9 cellular contexts compared by ENCODE assay signal in genomic region chr14:71932229-71932951, GRCh38. TPM values are rescaled to one million over a fixed set of nuclear protein-coding genes. Genes with fewer than 3 reads are reported as not detected.
DNase-seq lines count a peak whose midpoint lies in the region; ATAC-seq, FAIRE-seq and TF ChIP-seq lines count a peak whose summit lies in the region.
"Had no signal": no experiment of that assay in that cellular context is flagged by ENCODE, and none has a peak within 500 bp of the region (broad histone marks: within the 10 kb centered on the region; RNA-seq: fewer than 3 reads in every experiment).

RGS6 (plus strand) TSS chr14:71932429.

- H3K27ac ChIP-seq in heart left ventricle (peak within 1 kb of the TSS in 11 of 12 donors; percentile 43 to 81 (median 70)), psoas muscle (no peak within 1 kb of the TSS)

- H3K27me3 Mint-ChIP-seq in IgD-negative memory B cell: peaks cover 34% of the 10 kb centered on the region
- peaks cover 57% of the 10 kb centered on the region for H3K27me3 Mint-ChIP-seq in activated T-cell treated with anti-CD3 and anti-CD28 coated beads, Interleukin-2, amount 50 U/mL, for 4 hours (ENCODE audit: low read depth)

- intact Hi-C loops in heart left ventricle (cut with DNase I): loop anchor here (2.0 to 10.0 kb wide), 13 partner anchors 40 to 492 kb away; no protein-coding TSS in a partner anchor
- intact Hi-C loops in psoas muscle (cut with DNase I): no loop called here

- DNase-seq in GM10248 (ENCODE audit: extremely low spot score): peak; percentile 58
- DNase-seq in activated T-cell treated with anti-CD3 and anti-CD28 coated beads, Interleukin-2, amount 50 U/mL, for 4 hours: no peak
- peak in 4 of 5 donors; percentile 27 to 63 (median 40) for DNase-seq in heart left ventricle
- peak in 1 of 2 donors; percentile 13 for DNase-seq in psoas muscle
- no peak for DNase-seq in H54 (ENCODE audit: insufficient read length, low spot score)

- H3K4me1 Mint-ChIP-seq in IgD-negative memory B cell: peaks cover 2 to 14% (median 11%) of the 10 kb centered on the region in 3 donors
- H3K4me1 Mint-ChIP-seq in activated T-cell treated with anti-CD3 and anti-CD28 coated beads, Interleukin-2, amount 50 U/mL, for 4 hours (ENCODE audit: low read depth): peaks cover 17% of the 10 kb centered on the region

- POLR2A ChIA-PET in GM10248 (lab: Yijun Ruan, JAX): interaction anchor here (0.5 kb wide), 1 partner anchor 1204 kb away, joined by 4 read pairs; no protein-coding TSS in a partner anchor

- H3K27me3 ChIP-seq in heart left ventricle (peaks cover 0 to 53% (median 4%) of the 10 kb centered on the region in 9 donors), psoas muscle (ENCODE audit: insufficient read depth in 3 of 3, low read length in 2 of 3) (peaks cover 0 to 40% (median 15%) of the 10 kb centered on the region in 3 donors)

- TF ChIP-seq CTCF in GM10248 (IDR thresholded peaks at IDR 0.05; ENCODE audit: control extremely low read depth, extremely low read depth, low read depth, missing control alignments) (peak; percentile 68), heart left ventricle (IDR thresholded peaks at IDR 0.05) (peak in 9 of 12 donors; percentile 5 to 57 (median 35)), psoas muscle (IDR thresholded peaks at IDR 0.05) (no peak)

- H3K27ac Mint-ChIP-seq in IgD-negative memory B cell: no peak within 1 kb of the TSS

- 0 to 2% (median 0%) methylated on average over 3 to 92 of the region's 92 CpGs for WGBS in heart left ventricle, 4 donors
- WGBS in psoas muscle, 3 donors: 1 to 2% (median 1%) methylated on average over 50 to 92 of the region's 92 CpGs

- no peak for FAIRE-seq in H54 (lab: Jason Lieb, UNC)

- H3K9me3 ChIP-seq in heart left ventricle: peaks cover 0 to 4% (median 0%) of the 10 kb centered on the region in 12 donors
- no peaks in the 10 kb centered on the region for H3K9me3 ChIP-seq in psoas muscle

- no peaks in the 10 kb centered on the region for H3K36me3 Mint-ChIP-seq in IgD-negative memory B cell
- H3K36me3 Mint-ChIP-seq in activated T-cell treated with anti-CD3 and anti-CD28 coated beads, Interleukin-2, amount 50 U/mL, for 4 hours (ENCODE audit: insufficient read depth): no peaks in the 10 kb centered on the region

- TF ChIP-seq POLR2A in heart left ventricle (IDR thresholded peaks at IDR 0.05) (no peak), H54 (IDR thresholded peaks at IDR 0.05; ENCODE audit: low read depth, low read length) (no peak)

- CTCF ChIA-PET in GM10248 (lab: Yijun Ruan, JAX): interaction anchor here (1.0 to 2.0 kb wide), 4 partner anchors 9 to 489 kb away, joined by 3 to 9 read pairs (median 5); no protein-coding TSS in a partner anchor

- peak; percentile 49 to 68 for ATAC-seq in activated T-cell treated with anti-CD3 and anti-CD28 coated beads, Interleukin-2, amount 50 U/mL, for 4 hours
- peak; percentile 39 to 93 (median 81) for ATAC-seq in heart left ventricle
- no peak for ATAC-seq in psoas muscle
- no peak for ATAC-seq in HG03521 (IDR thresholded peaks at IDR 0.05; ENCODE audit: unreplicated experiment)

- no peaks in the 10 kb centered on the region for H3K36me3 ChIP-seq in heart left ventricle
- H3K36me3 ChIP-seq in psoas muscle (ENCODE audit: insufficient read depth in 1 of 2, low read depth in 1 of 2): no peaks in the 10 kb centered on the region

- H3K4me1 ChIP-seq in heart left ventricle (peaks cover 0 to 21% (median 4%) of the 10 kb centered on the region in 12 donors), psoas muscle (no peaks in the 10 kb centered on the region)

- peak within 1 kb of the TSS in 3 of 4 donors; percentile 22 to 75 (median 70) for H3K4me3 Mint-ChIP-seq in IgD-negative memory B cell
- H3K4me3 Mint-ChIP-seq in activated T-cell treated with anti-CD3 and anti-CD28 coated beads, Interleukin-2, amount 50 U/mL, for 4 hours: peak within 1 kb of the TSS; percentile 33

- H3K9me3 Mint-ChIP-seq in IgD-negative memory B cell: no peaks in the 10 kb centered on the region
- H3K9me3 Mint-ChIP-seq in activated T-cell treated with anti-CD3 and anti-CD28 coated beads, Interleukin-2, amount 50 U/mL, for 4 hours: no peaks in the 10 kb centered on the region

- peak within 1 kb of the TSS; percentile 55 to 79 (median 68) for H3K4me3 ChIP-seq in heart left ventricle
- H3K4me3 ChIP-seq in psoas muscle: peak within 1 kb of the TSS; percentile 55

RNA-seq across cellular contexts. Expression of gene RGS6, which starts in this region (rescaled TPM):
- not detected for polyA plus RNA-seq in IgD-negative memory B cell
- total RNA-seq in activated T-cell treated with anti-CD3 and anti-CD28 coated beads, Interleukin-2, amount 50 U/mL, for 4 hours: under 1 TPM in 1 of 3 donors, not detected in 2; 0.03 TPM
- total RNA-seq in heart left ventricle: 10 to 100 TPM in 7 of 9 donors, 1 to 10 TPM in 2; 9.5 to 25.4 (median 18.8) TPM
- polyA plus RNA-seq in heart left ventricle: 1 to 10 TPM; 1.3 to 6.2 TPM
- 1 to 10 TPM in 2 of 4 donors, under 1 TPM in 2; 0.19 to 1.6 (median 0.83) TPM for total RNA-seq in psoas muscle
- polyA plus RNA-seq in psoas muscle: under 1 TPM; 0.29 to 0.75 (median 0.39) TPM
- total RNA-seq: renal cortical epithelial cell, RPMI7951 had no signal

Comparison
In these comparisons a context has a peak if more than half of its experiments do, and no peak if none do; other contexts are left out.
1. RNA of gene RGS6 (total RNA-seq): 9.5 to 25.4 TPM in heart left ventricle; 0.19 to 1.6 TPM in psoas muscle and 0.03 TPM in activated T-cell treated with anti-CD3 and anti-CD28 coated beads, Interleukin-2, amount 50 U/mL, for 4 hours; every median in the first group is over 4 times any median in the second.
2. Peak in ATAC-seq in activated T-cell treated with anti-CD3 and anti-CD28 coated beads, Interleukin-2, amount 50 U/mL, for 4 hours; RNA of the gene not detected or under 1 TPM.
3. DNase-seq: peak in GM10248 (single experiment) and heart left ventricle (4 of 5); none in activated T-cell treated with anti-CD3 and anti-CD28 coated beads, Interleukin-2, amount 50 U/mL, for 4 hours (single experiment) and H54 (single experiment).
4. ATAC-seq: peak in heart left ventricle (4 of 4); none in psoas muscle (0 of 4) and HG03521 (single experiment).
5. intact Hi-C loops: an anchor here in heart left ventricle (2.0 to 10.0 kb wide); none called in psoas muscle.